In genomic region chr20:63653041-63653973, GRCh38 we compare ENCODE assay signal across 1 cellular context.
TF ChIP-seq lines count a peak whose summit lies in the region.

Gene STMN3 (minus strand): TSS chr20:63653424. CDS start chr20:63653345, 79 bp downstream.

TF ChIP-seq in HepG2, 621 proteins besides CTCF, POLR2A, EP300 and RAD21 (continued from another document and continues in another):
- TF ChIP-seq ZHX2 (IDR thresholded peaks at IDR 0.05; ENCODE audit: low read depth), result peak; percentile 71; the same call in 1 of the 2 replicates
- peak; percentile 97; the same call in 1 of the 2 replicates for TF ChIP-seq ZHX2 (CRISPR knock-in tag; IDR thresholded peaks at IDR 0.05; ENCODE audit: borderline replicate concordance)
- TF ChIP-seq HNRNPL (IDR thresholded peaks at IDR 0.05; ENCODE audit: low read depth, low read length), result no peak
- TF ChIP-seq ZNF576 (CRISPR knock-in tag; IDR thresholded peaks at IDR 0.05), result no peak
- TF ChIP-seq GABPA (IDR thresholded peaks at IDR 0.05; ENCODE audit: low read depth, low read length), result peak; percentile 72
- peak; percentile 88 for TF ChIP-seq GABPA (CRISPR knock-in tag; IDR thresholded peaks at IDR 0.05; ENCODE audit: low read depth)
- peak; percentile 88; the same call in 1 of the 2 replicates for TF ChIP-seq RFXAP (CRISPR knock-in tag; IDR thresholded peaks at IDR 0.05; ENCODE audit: borderline replicate concordance)
- peak; percentile 92 for TF ChIP-seq ZGPAT (CRISPR knock-in tag; IDR thresholded peaks at IDR 0.05)
- peak; percentile 97 for TF ChIP-seq ZNF782 (CRISPR knock-in tag; IDR thresholded peaks at IDR 0.05; ENCODE audit: borderline replicate concordance)
- peak; percentile 60 for TF ChIP-seq POLR2AphosphoS5 (IDR thresholded peaks at IDR 0.05; ENCODE audit: low read depth, low read length)
- TF ChIP-seq ZFP1 (CRISPR knock-in tag; IDR thresholded peaks at IDR 0.05), result peak; percentile 94
- peak; percentile 82 for TF ChIP-seq FOXA3 (CRISPR knock-in tag; IDR thresholded peaks at IDR 0.05)
- peak; percentile 89; the same call in 1 of the 2 replicates for TF ChIP-seq ZNF136 (CRISPR knock-in tag; IDR thresholded peaks at IDR 0.05; ENCODE audit: low read depth)
- peak in 1 of 2 experiments; percentile 79; a peak in 2 of 4 replicates for TF ChIP-seq ATF4 (CRISPR knock-in tag; IDR thresholded peaks at IDR 0.05)
- no peak for TF ChIP-seq GATA4 (IDR thresholded peaks at IDR 0.05; ENCODE audit: borderline replicate concordance, low read depth)
- peak; percentile 58; the same call in 1 of the 2 replicates for TF ChIP-seq HCFC1 (IDR thresholded peaks at IDR 0.05; ENCODE audit: low read depth, low read length)
- TF ChIP-seq ZFY (CRISPR knock-in tag; IDR thresholded peaks at IDR 0.05), result peak; percentile 93
- peak; percentile 95; the same call in 1 of the 2 replicates for TF ChIP-seq MAF1 (CRISPR knock-in tag; IDR thresholded peaks at IDR 0.05; ENCODE audit: borderline replicate concordance)
- peak; percentile 94 for TF ChIP-seq ZNF781 (CRISPR knock-in tag; IDR thresholded peaks at IDR 0.05; ENCODE audit: borderline replicate concordance, not compliant biosample characterization)
- TF ChIP-seq PHF8 (CRISPR knock-in tag; IDR thresholded peaks at IDR 0.05), result peak; percentile 87
- peak; percentile 84 for TF ChIP-seq ZNF644 (CRISPR knock-in tag; IDR thresholded peaks at IDR 0.05; ENCODE audit: low read depth)
- TF ChIP-seq RFX5 (IDR thresholded peaks at IDR 0.05; ENCODE audit: low read depth, low read length), result no peak
- peak; percentile 97 for TF ChIP-seq SATB2 (CRISPR knock-in tag; IDR thresholded peaks at IDR 0.05)
- TF ChIP-seq SKI (IDR thresholded peaks at IDR 0.05; ENCODE audit: partially characterized antibody), result peak; percentile 87
- no peak for TF ChIP-seq RNF219 (CRISPR knock-in tag; IDR thresholded peaks at IDR 0.05)
- TF ChIP-seq MED8 (CRISPR knock-in tag; IDR thresholded peaks at IDR 0.05; ENCODE audit: insufficient replicate concordance), result peak; percentile 54
- TF ChIP-seq GATAD1 (CRISPR knock-in tag; IDR thresholded peaks at IDR 0.05), result peak; percentile 90
- peak; percentile 91 for TF ChIP-seq HINFP (CRISPR knock-in tag; IDR thresholded peaks at IDR 0.05; ENCODE audit: low read depth)
- peak; percentile 98 for TF ChIP-seq ERF (CRISPR knock-in tag; IDR thresholded peaks at IDR 0.05)
- TF ChIP-seq ZSCAN22 (CRISPR knock-in tag; IDR thresholded peaks at IDR 0.05), result peak; percentile 74; the same call in 1 of the 2 replicates
- TF ChIP-seq PHF20 (CRISPR knock-in tag; IDR thresholded peaks at IDR 0.05), result peak; percentile 73
- 0 out of 2 replicates have a peak, but pooled peaks have one; percentile 69 for TF ChIP-seq PLSCR1 (CRISPR knock-in tag; IDR thresholded peaks at IDR 0.05; ENCODE audit: borderline replicate concordance)
- 0 out of 2 replicates have a peak, but pooled peaks have one; percentile 90 for TF ChIP-seq TOPORS (CRISPR knock-in tag; IDR thresholded peaks at IDR 0.05)
- TF ChIP-seq ZNF839 (CRISPR knock-in tag; IDR thresholded peaks at IDR 0.05; ENCODE audit: borderline replicate concordance), result 0 out of 2 replicates have a peak, but pooled peaks have one; percentile 37
- peak; percentile 76 for TF ChIP-seq SIX1 (CRISPR knock-in tag; IDR thresholded peaks at IDR 0.05; ENCODE audit: borderline replicate concordance)
- TF ChIP-seq CEBPB (IDR thresholded peaks at IDR 0.05; ENCODE audit: borderline replicate concordance, low read depth, low read length), result no peak
- peak; percentile 97 for TF ChIP-seq IRX3 (CRISPR knock-in tag; IDR thresholded peaks at IDR 0.05; ENCODE audit: borderline replicate concordance, low read depth)
- TF ChIP-seq ZC3H4 (CRISPR knock-in tag; IDR thresholded peaks at IDR 0.05; ENCODE audit: borderline replicate concordance), result peak; percentile 88; the same call in 1 of the 2 replicates
- peak; percentile 98 for TF ChIP-seq MXD1 (CRISPR knock-in tag; IDR thresholded peaks at IDR 0.05)
- peak; percentile 96 for TF ChIP-seq ATF2 (CRISPR knock-in tag; IDR thresholded peaks at IDR 0.05)
- TF ChIP-seq GMEB2 (CRISPR knock-in tag; IDR thresholded peaks at IDR 0.05; ENCODE audit: low read depth), result no peak; the same call in 1 of the 2 replicates
- TF ChIP-seq EZH2 (conservative IDR thresholded peaks at IDR 0.05; ENCODE audit: low read depth, low read length), result no peak
- TF ChIP-seq TFDP1 (CRISPR knock-in tag; IDR thresholded peaks at IDR 0.05; ENCODE audit: borderline replicate concordance), result peak; percentile 85; the same call in 1 of the 2 replicates
- no peak for TF ChIP-seq RORA (CRISPR knock-in tag; IDR thresholded peaks at IDR 0.05)
